Comparison of ENCODE assay signal across 9 cellular contexts in genomic region chr17:55717898-55718735, GRCh38. TPM values are rescaled to one million over a fixed set of nuclear protein-coding genes. Genes with fewer than 3 reads are reported as not detected.
A peak's percentile ranks its signal among the peaks of the same experiment; 100 is the strongest.
DNase-seq lines count a peak whose midpoint lies in the region; ATAC-seq, FAIRE-seq and TF ChIP-seq lines count a peak whose summit lies in the region.
"Had no signal": no experiment of that assay in that cellular context is flagged by ENCODE, and none has a peak within 500 bp of the region (broad histone marks: within the 10 kb centered on the region; RNA-seq: fewer than 3 reads in every experiment).

No MANE protein-coding gene starts in this region.

- no peak overlapping the region for H3K4me3 ChIP-seq in mucosa of descending colon

- H3K4me1 ChIP-seq in mucosa of descending colon (ENCODE audit: low read depth) = no peaks in the 10 kb centered on the region

- H3K4me1 Mint-ChIP-seq in activated CD8-positive, alpha-beta T cell treated with anti-CD3 and anti-CD28 coated beads, Interleukin-2, amount 10 ng/mL, durations not matched to agents 7 days and 5 days (ENCODE audit: low read depth) = no peaks in the 10 kb centered on the region

- TF ChIP-seq CTCF in mucosa of descending colon (IDR thresholded peaks at IDR 0.05) = peak; percentile 50

- no peak overlapping the region for H3K4me3 Mint-ChIP-seq in activated CD8-positive, alpha-beta T cell treated with anti-CD3 and anti-CD28 coated beads, Interleukin-2, amount 10 ng/mL, durations not matched to agents 7 days and 5 days

- peak; percentile 64 for DNase-seq in DMS114 treated with DMSO at 0.1 percent for 48 hours (lab: John Stamatoyannopoulos, UW; ENCODE audit: unreplicated experiment)
- peak; percentile 85 for DNase-seq in NCI-H774 (lab: John Stamatoyannopoulos, UW)
- peak; percentile 72 for DNase-seq in activated CD8-positive, alpha-beta T cell treated with anti-CD3 and anti-CD28 coated beads, Interleukin-2, amount 10 ng/mL, durations not matched to agents 7 days and 5 days
- peak in 2 of 3 donors; percentile 51 to 93 for DNase-seq in mucosa of descending colon
- DNase-seq in stimulated activated CD8-positive, alpha-beta memory T cell treated with anti-CD3 and anti-CD28 coated beads, Interleukin-7, amount 100 ng/mL, for 4 hours (ENCODE audit: low read depth in 2 of 2) = peak; percentile 14 to 20

- POLR2A ChIA-PET in activated CD8-positive, alpha-beta T cell treated with anti-CD3 and anti-CD28 coated beads, Interleukin-2, amount 10 ng/mL, durations not matched to agents 7 days and 5 days (lab: Charles Lee) = no interaction called here

- CTCF ChIA-PET in activated CD8-positive, alpha-beta T cell treated with anti-CD3 and anti-CD28 coated beads, Interleukin-2, amount 10 ng/mL, durations not matched to agents 7 days and 5 days (lab: Charles Lee) = interaction anchor here (0.8 to 6.4 kb wide), 18 partner anchors 9 to 193 kb away, joined by 3 to 38 read pairs (median 4); no protein-coding TSS in a partner anchor

- H3K27ac Mint-ChIP-seq in activated CD8-positive, alpha-beta T cell treated with anti-CD3 and anti-CD28 coated beads, Interleukin-2, amount 10 ng/mL, durations not matched to agents 7 days and 5 days = no peak overlapping the region

- peak; percentile 31 for FAIRE-seq in endometrium (lab: Jason Lieb, UNC)

- H3K36me3 ChIP-seq in mucosa of descending colon (ENCODE audit: low read depth) = no peaks in the 10 kb centered on the region

- H3K9me3 ChIP-seq in mucosa of descending colon = no peaks in the 10 kb centered on the region

- peaks cover 17% of the 10 kb centered on the region for H3K27me3 Mint-ChIP-seq in activated CD8-positive, alpha-beta T cell treated with anti-CD3 and anti-CD28 coated beads, Interleukin-2, amount 10 ng/mL, durations not matched to agents 7 days and 5 days (ENCODE audit: low read depth)

- H3K36me3 Mint-ChIP-seq in activated CD8-positive, alpha-beta T cell treated with anti-CD3 and anti-CD28 coated beads, Interleukin-2, amount 10 ng/mL, durations not matched to agents 7 days and 5 days (ENCODE audit: low read depth) = no peaks in the 10 kb centered on the region

- intact Hi-C loops in mucosa of descending colon (cut with DNase I, micrococcal nuclease) = loop anchor here (5.0 to 10.0 kb wide), 2 partner anchors 113 to 191 kb away; no protein-coding TSS in a partner anchor

- ATAC-seq in HG02610 (IDR thresholded peaks at IDR 0.05; ENCODE audit: unreplicated experiment) = peak; percentile 51
- ATAC-seq in activated CD8-positive, alpha-beta T cell treated with anti-CD3 and anti-CD28 coated beads, Interleukin-2, amount 10 ng/mL, durations not matched to agents 7 days and 5 days = peak; percentile 49
- ATAC-seq in mucosa of descending colon = peak; percentile 61
- ATAC-seq in HG03097 (IDR thresholded peaks at IDR 0.05; ENCODE audit: low FRiP score, unreplicated experiment) = no peak

- H3K9me3 Mint-ChIP-seq in activated CD8-positive, alpha-beta T cell treated with anti-CD3 and anti-CD28 coated beads, Interleukin-2, amount 10 ng/mL, durations not matched to agents 7 days and 5 days (ENCODE audit: insufficient read depth) = no peaks in the 10 kb centered on the region

RNA-seq across cellular contexts. Expression of gene TMEM100, which starts 4.5 kb away (rescaled TPM):
- total RNA-seq in activated CD8-positive, alpha-beta T cell treated with anti-CD3 and anti-CD28 coated beads, Interleukin-2, amount 10 ng/mL, durations not matched to agents 7 days and 5 days = not detected
- 10 to 100 TPM in 1 of 3 donors, 1 to 10 TPM in 2; 2.8 to 14.2 (median 7.5) TPM for total RNA-seq in mucosa of descending colon
- total RNA-seq: T-helper 2 cell treated with Interferon-gamma antibody and Interleukin-4, amounts not matched to agents 100 ng/mL and 5 ng/mL, for 36 hours had no signal

RNA-seq across cellular contexts. Expression of gene PCTP, which starts 32.7 kb away (rescaled TPM):
- 1 to 10 TPM; 7.7 to 8.2 TPM for total RNA-seq in activated CD8-positive, alpha-beta T cell treated with anti-CD3 and anti-CD28 coated beads, Interleukin-2, amount 10 ng/mL, durations not matched to agents 7 days and 5 days
- total RNA-seq in mucosa of descending colon = 10 to 100 TPM; 25.8 to 41.2 (median 28.6) TPM

Comparison
In these comparisons a context has a peak if more than half of its experiments do, and no peak if none do; other contexts are left out.
1. DNase-seq: peak in every context shown above with its lines; median percentile 85 in NCI-H774; 72 in activated CD8-positive, alpha-beta T cell treated with anti-CD3 and anti-CD28 coated beads, Interleukin-2, amount 10 ng/mL, durations not matched to agents 7 days and 5 days; 72 in mucosa of descending colon; 64 in DMS114 treated with DMSO at 0.1 percent for 48 hours; 17 in stimulated activated CD8-positive, alpha-beta memory T cell treated with anti-CD3 and anti-CD28 coated beads, Interleukin-7, amount 100 ng/mL, for 4 hours.